ENCODE assay signal across 2 cellular contexts in the genomic region with DNA sequence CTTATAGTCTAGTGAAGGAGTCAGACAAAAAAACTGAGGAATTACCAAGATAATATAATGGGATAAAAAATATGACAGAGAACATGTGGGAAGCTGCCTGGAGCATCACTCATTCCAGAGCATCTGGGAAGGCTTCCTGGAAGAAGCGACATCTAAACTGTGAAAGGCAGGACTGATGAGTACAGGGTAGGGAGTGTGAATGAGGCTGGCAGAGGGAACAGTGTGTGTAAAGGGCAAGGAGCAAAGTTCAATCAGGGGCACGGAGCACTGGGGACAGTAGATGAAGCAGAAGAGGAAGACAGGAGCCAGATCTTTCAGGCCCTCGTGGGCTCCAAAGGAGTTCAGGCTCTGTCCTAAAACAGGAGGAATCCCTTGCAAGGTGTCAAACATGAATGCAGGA.
TF ChIP-seq lines count a peak whose summit lies in the region.

No MANE protein-coding gene starts in this region.

TF ChIP-seq in liver, 16 proteins besides CTCF, POLR2A, EP300 and RAD21:
- TF ChIP-seq TAF1 (conservative IDR thresholded peaks at IDR 0.05), result no peak
- peak; percentile 70 to 78 for TF ChIP-seq RXRA (IDR thresholded peaks at IDR 0.05)
- TF ChIP-seq, protein P1, sequence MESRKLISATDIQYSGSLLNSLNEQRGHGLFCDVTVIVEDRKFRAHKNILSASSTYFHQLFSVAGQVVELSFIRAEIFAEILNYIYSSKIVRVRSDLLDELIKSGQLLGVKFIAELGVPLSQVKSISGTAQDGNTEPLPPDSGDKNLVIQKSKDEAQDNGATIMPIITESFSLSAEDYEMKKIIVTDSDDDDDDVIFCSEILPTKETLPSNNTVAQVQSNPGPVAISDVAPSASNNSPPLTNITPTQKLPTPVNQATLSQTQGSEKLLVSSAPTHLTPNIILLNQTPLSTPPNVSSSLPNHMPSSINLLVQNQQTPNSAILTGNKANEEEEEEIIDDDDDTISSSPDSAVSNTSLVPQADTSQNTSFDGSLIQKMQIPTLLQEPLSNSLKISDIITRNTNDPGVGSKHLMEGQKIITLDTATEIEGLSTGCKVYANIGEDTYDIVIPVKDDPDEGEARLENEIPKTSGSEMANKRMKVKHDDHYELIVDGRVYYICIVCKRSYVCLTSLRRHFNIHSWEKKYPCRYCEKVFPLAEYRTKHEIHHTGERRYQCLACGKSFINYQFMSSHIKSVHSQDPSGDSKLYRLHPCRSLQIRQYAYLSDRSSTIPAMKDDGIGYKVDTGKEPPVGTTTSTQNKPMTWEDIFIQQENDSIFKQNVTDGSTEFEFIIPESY (IDR thresholded peaks at IDR 0.05), result no peak
- no peak for TF ChIP-seq JUND (IDR thresholded peaks at IDR 0.05)
- TF ChIP-seq HNF4A (conservative IDR thresholded peaks at IDR 0.05), result peak; percentile 51 to 64
- TF ChIP-seq SP1 (IDR thresholded peaks at IDR 0.05), result peak; percentile 15
- no peak for TF ChIP-seq NR2F2 (IDR thresholded peaks at IDR 0.05)
- TF ChIP-seq EGR1 (IDR thresholded peaks at IDR 0.05; ENCODE audit: low read depth in 2 of 2), result no peak
- TF ChIP-seq FOXA1 (IDR thresholded peaks at IDR 0.05), result no peak

TF ChIP-seq in HepG2, 621 proteins besides CTCF, POLR2A, EP300 and RAD21:
- TF ChIP-seq ZBTB21 (CRISPR knock-in tag; IDR thresholded peaks at IDR 0.05) (no peak), SNAI1 (CRISPR knock-in tag; IDR thresholded peaks at IDR 0.05; ENCODE audit: borderline replicate concordance) (no peak), ZNF569 (CRISPR knock-in tag; IDR thresholded peaks at IDR 0.05; ENCODE audit: borderline replicate concordance) (no peak), GATAD1 (CRISPR knock-in tag; IDR thresholded peaks at IDR 0.05) (no peak), ZNF138 (CRISPR knock-in tag; IDR thresholded peaks at IDR 0.05; ENCODE audit: low read depth) (no peak), ZNF382 (CRISPR knock-in tag; IDR thresholded peaks at IDR 0.05; ENCODE audit: borderline replicate concordance) (no peak), HNRNPLL (IDR thresholded peaks at IDR 0.05; ENCODE audit: low read depth, low read length, poor library complexity, severe bottlenecking) (no peak), PRPF4 (IDR thresholded peaks at IDR 0.05; ENCODE audit: low read depth, low read length, poor library complexity, severe bottlenecking) (no peak), ZFP36L2 (CRISPR knock-in tag; IDR thresholded peaks at IDR 0.05) (no peak), SAFB2 (CRISPR knock-in tag; IDR thresholded peaks at IDR 0.05; ENCODE audit: borderline replicate concordance, low read depth) (no peak), SETDB1 (CRISPR knock-in tag; IDR thresholded peaks at IDR 0.05; ENCODE audit: borderline replicate concordance) (no peak)
- TF ChIP-seq, protein P2, sequence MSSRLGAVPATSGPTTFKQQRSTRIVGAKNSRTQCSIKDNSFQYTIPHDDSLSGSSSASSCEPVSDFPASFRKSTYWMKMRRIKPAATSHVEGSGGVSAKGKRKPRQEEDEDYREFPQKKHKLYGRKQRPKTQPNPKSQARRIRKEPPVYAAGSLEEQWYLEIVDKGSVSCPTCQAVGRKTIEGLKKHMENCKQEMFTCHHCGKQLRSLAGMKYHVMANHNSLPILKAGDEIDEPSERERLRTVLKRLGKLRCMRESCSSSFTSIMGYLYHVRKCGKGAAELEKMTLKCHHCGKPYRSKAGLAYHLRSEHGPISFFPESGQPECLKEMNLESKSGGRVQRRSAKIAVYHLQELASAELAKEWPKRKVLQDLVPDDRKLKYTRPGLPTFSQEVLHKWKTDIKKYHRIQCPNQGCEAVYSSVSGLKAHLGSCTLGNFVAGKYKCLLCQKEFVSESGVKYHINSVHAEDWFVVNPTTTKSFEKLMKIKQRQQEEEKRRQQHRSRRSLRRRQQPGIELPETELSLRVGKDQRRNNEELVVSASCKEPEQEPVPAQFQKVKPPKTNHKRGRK (CRISPR knock-in tag; IDR thresholded peaks at IDR 0.05), result no peak
